ENCODE assay signal across 9 cellular contexts in the genomic region with DNA sequence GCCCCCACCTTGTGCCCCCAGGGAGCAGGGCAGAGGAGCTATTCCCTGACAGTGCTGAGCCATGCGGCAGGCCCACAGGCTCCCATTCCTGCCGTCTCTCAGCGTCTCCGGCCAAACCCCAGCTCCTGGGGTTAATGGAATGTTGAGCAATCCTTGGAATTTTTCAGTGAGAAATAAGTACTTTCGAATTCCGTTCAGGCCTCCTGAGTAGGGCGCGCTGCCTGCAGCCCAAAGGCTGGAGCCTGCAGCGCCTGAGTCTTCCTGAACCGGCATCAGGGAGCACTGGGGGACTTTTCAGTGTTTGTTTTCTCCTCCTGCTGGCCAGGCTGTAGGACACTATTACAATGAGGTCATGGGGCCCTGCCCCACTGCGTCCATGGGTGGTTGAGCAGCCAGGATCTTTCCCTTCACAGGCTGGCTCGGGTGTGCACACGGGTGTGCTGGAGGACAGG. TPM values are rescaled to one million over a fixed set of nuclear protein-coding genes. Genes with fewer than 3 reads are reported as not detected.
DNase-seq lines count a peak whose midpoint lies in the region; ATAC-seq, FAIRE-seq and TF ChIP-seq lines count a peak whose summit lies in the region.
"Had no signal": no experiment of that assay in that cellular context is flagged by ENCODE, and none has a peak within 500 bp of the region (broad histone marks: within the 10 kb centered on the region; RNA-seq: fewer than 3 reads in every experiment).

No MANE protein-coding gene starts in this region.

- H3K4me1 Mint-ChIP-seq in nephron, result peaks cover 74% of the 10 kb centered on the region

- peak overlapping the region; percentile 60 for H3K4me2 ChIP-seq in fibroblast of lung (ENCODE audit: extremely low read depth, insufficient read depth, low read length)

- H3K4me3 Mint-ChIP-seq in nephron, result peak overlapping the region in 2 of 3 experiments; percentile 27 to 36

- no peaks in the 10 kb centered on the region for H3K36me3 ChIP-seq in Panc1 (ENCODE audit: control insufficient read depth, insufficient read depth, low read length)
- no peaks in the 10 kb centered on the region for H3K36me3 ChIP-seq in fibroblast of lung (ENCODE audit: control insufficient read depth, insufficient read depth, low read length)

- peak overlapping the region; percentile 89 for H3K27ac ChIP-seq in Panc1 (ENCODE audit: low read length)
- H3K27ac ChIP-seq in fibroblast of lung (ENCODE audit: insufficient read depth, low read length), result peak overlapping the region; percentile 80

- POLR2A ChIA-PET in Panc1 (lab: Charles Lee), result interaction anchor here (0.6 kb wide), 1 partner anchor 19 kb away, joined by 3 read pairs; no protein-coding TSS in a partner anchor

- ATAC-seq in Panc1 (peak; percentile 88), GM19467 (IDR thresholded peaks at IDR 0.05; ENCODE audit: unreplicated experiment) (no peak), HG03108 (IDR thresholded peaks at IDR 0.05; ENCODE audit: unreplicated experiment) (no peak)

- H3K27me3 Mint-ChIP-seq in nephron (ENCODE audit: low read depth), result no peaks in the 10 kb centered on the region

- no peaks in the 10 kb centered on the region for H3K9me3 Mint-ChIP-seq in nephron

- H3K27ac Mint-ChIP-seq in nephron, result peak overlapping the region; percentile 79 to 90 (median 85)

- intact Hi-C loops in Panc1 (cut with micrococcal nuclease; ENCODE audit: unreplicated experiment), result no loop called here

- H3K4me1 ChIP-seq in Panc1 (ENCODE audit: control insufficient read depth, insufficient read depth, low read length), result peaks cover 63% of the 10 kb centered on the region
- peaks cover 18% of the 10 kb centered on the region for H3K4me1 ChIP-seq in fibroblast of lung (ENCODE audit: control insufficient read depth, extremely low read depth, insufficient read depth, low read length)

- in situ Hi-C loops in Panc1 (cut with HindIII; ENCODE audit: low pct_unique_long_range_greater_than_20kb, low sequenced_read_pairs), result no loop called here

- peak overlapping the region; percentile 36 for H3K9ac ChIP-seq in fibroblast of lung (ENCODE audit: insufficient read depth, low read length)

- TF ChIP-seq CTCF in Panc1 (IDR thresholded peaks at IDR 0.05) (no peak), fibroblast of lung (conservative IDR thresholded peaks at IDR 0.05 in 1 of 2, IDR thresholded peaks at IDR 0.05 in 1 of 2; ENCODE audit: low read depth in 1 of 2, low read length in 2 of 2) (peak; percentile 15 to 40), nephron (IDR thresholded peaks at IDR 0.05; ENCODE audit: unreplicated experiment in 3 of 3) (peak in 1 of 3 experiments; percentile 29)

- FAIRE-seq in A204.1 (lab: Jason Lieb, UNC), result peak; percentile 87

- no peak for DNase-seq in Panc1 (ENCODE audit: low read depth, low spot score)
- DNase-seq in fibroblast of lung (ENCODE audit: low read depth in 2 of 2), result peak; percentile 93
- DNase-seq in cerebellum (ENCODE audit: low spot score), result no peak
- no peak for DNase-seq in NOMO-1 (lab: John Stamatoyannopoulos, UW; ENCODE audit: unreplicated experiment in 2 of 2)
- DNase-seq: DMS79 treated with DMSO at 0.1 percent for 48 hours had no signal

- H3K27me3 ChIP-seq in Panc1 (ENCODE audit: control insufficient read depth, insufficient read depth, low read length) (no peaks in the 10 kb centered on the region), fibroblast of lung (ENCODE audit: control insufficient read depth, insufficient read depth, low read length) (no peaks in the 10 kb centered on the region)

- H3K79me2 ChIP-seq in fibroblast of lung (ENCODE audit: control insufficient read depth, insufficient read depth, low read length), result no peaks in the 10 kb centered on the region

- CTCF ChIA-PET in Panc1 (lab: Charles Lee), result interaction anchor here (0.8 kb wide), 1 partner anchor 100 kb away, joined by 3 read pairs; no protein-coding TSS in a partner anchor

- BruUV-seq in Panc1 (replicated peaks; lab: Mats Ljungman, UMichigan), result no TSS peak

- H3K9me3 ChIP-seq in Panc1 (ENCODE audit: control insufficient read depth, insufficient read depth, low read depth, low read length) (no peaks in the 10 kb centered on the region), fibroblast of lung (ENCODE audit: control insufficient read depth, insufficient read depth, low read depth, low read length) (no peaks in the 10 kb centered on the region)

- H3K4me3 ChIP-seq in Panc1 (ENCODE audit: low read depth in 2 of 2, low read length in 2 of 2), result no peak overlapping the region
- H3K4me3 ChIP-seq in fibroblast of lung (replicated peaks in 1 of 4; ENCODE audit: control extremely low read depth in 1 of 4, insufficient read depth in 1 of 4, low read depth in 3 of 4, low read length in 4 of 4), result peak overlapping the region in 1 of 4 experiments; percentile 11

- no peaks in the 10 kb centered on the region for H4K20me1 ChIP-seq in fibroblast of lung (ENCODE audit: control insufficient read depth, extremely low read depth, insufficient read depth, low read length)

- no peaks in the 10 kb centered on the region for H3K36me3 Mint-ChIP-seq in nephron (ENCODE audit: low read depth)

- peak overlapping the region; percentile 71 for H2AFZ ChIP-seq in fibroblast of lung (ENCODE audit: low read length)

RNA-seq across cellular contexts. Expression of gene CSF1, which starts 33.3 kb away (rescaled TPM):
- total RNA-seq in Panc1 (2021; ENCODE audit: unreplicated experiment) (217 TPM), fibroblast of lung (29.0 and 48.9 TPM in 2 replicates), cerebellum (4.3 TPM)
- 109 TPM for polyA plus RNA-seq in Panc1 (2012; ENCODE audit: insufficient read length)
- polyA plus RNA-seq in fibroblast of lung, result 28.6 and 40.4 TPM in 2 replicates
- polyA plus RNA-seq in fibroblast of lung (2012), result 23.3 and 29.5 TPM in 2 replicates
- 36.1 and 52.1 TPM in 2 replicates for polyA minus RNA-seq in fibroblast of lung (ENCODE audit: low replicate concordance)

Comparison
In these comparisons a context has a peak if more than half of its experiments do, and no peak if none do; other contexts are left out.
1. DNase-seq: peak in fibroblast of lung (2 of 2); none in Panc1 (single experiment), cerebellum (single experiment) and NOMO-1 (0 of 2).